In genomic region chr15:57973534-57973933, GRCh38 we compare ENCODE assay signal across 6 cellular contexts.
"Had no signal": no experiment of that assay in that cellular context is flagged by ENCODE, and none has a peak within 500 bp of the region (broad histone marks: within the 10 kb centered on the region; RNA-seq: fewer than 3 reads in every experiment).

No MANE protein-coding gene starts in this region.

- DNase-seq: IMR-90, KBM-7 had no signal

- FAIRE-seq: HepG2, HTR-8/SVneo, K562 had no signal

- H3K27ac ChIP-seq: HL-60 had no signal

- ATAC-seq: HepG2, K562 had no signal

- H3K4me3 ChIP-seq: K562 had no signal
